In genomic region chr9:33166263-33167083, GRCh38 we compare ENCODE assay signal across 1 cellular context.
TF ChIP-seq lines count a peak whose summit lies in the region.

No MANE protein-coding gene starts in this region.

TF ChIP-seq in GM23338, 12 proteins besides CTCF, POLR2A, EP300 and RAD21 (continued from another document):
- TF ChIP-seq ETS1 (IDR thresholded peaks at IDR 0.05) (no peak), STAT1 (IDR thresholded peaks at IDR 0.05; ENCODE audit: unreplicated experiment) (no peak)
